Comparison of ENCODE assay signal across 12 cellular contexts in the genomic region with DNA sequence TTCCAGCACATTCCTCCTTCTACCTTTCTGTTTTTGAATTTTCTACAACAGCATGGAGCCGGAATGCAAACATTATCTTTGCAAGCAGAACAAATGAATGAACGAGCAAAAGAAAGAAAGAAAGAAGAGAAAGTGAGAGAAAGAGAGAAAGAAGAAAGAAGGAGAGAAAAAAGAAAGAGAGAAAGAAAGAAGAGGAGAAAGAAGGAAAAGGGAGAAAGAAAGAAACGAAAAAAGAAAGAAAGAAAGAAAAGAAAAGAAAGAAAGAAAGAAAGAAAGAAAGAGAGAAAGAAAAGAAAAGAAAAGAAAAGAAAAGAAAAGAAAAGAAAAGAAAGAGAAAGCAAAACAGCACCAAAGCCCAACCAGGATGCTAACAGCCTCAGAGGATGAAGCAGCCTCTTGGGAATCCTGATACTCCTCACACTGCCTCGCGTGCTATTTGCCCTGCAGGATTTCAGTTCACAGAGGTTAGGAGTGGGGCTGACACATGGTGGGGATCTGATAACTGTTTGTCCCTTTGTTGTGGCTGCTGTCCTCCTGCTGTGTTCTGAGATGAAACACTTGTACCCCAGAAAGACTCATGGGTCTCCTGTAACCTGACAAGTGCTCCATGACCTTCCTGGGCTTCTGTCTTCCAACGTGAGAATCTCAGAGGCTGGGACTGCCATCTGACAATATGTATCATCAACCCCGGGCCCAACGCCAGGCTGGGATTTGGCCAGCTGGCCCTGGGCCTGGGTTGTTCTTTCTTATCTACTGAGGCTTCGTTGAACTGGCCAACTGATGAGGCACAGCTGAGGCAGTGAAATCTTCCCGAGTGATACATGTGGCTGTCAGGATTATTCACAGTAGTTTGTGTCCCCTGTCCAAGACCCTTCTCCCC.
DNase-seq lines count a peak whose midpoint lies in the region; ATAC-seq, FAIRE-seq and TF ChIP-seq lines count a peak whose summit lies in the region.
"Had no signal": no experiment of that assay in that cellular context is flagged by ENCODE, and none has a peak within 500 bp of the region (broad histone marks: within the 10 kb centered on the region; RNA-seq: fewer than 3 reads in every experiment).

No MANE protein-coding gene starts in this region.

- H2AFZ ChIP-seq in keratinocyte (ENCODE audit: control insufficient read depth, low read length) = no peak overlapping the region

- no peaks in the 10 kb centered on the region for H3K4me1 Mint-ChIP-seq in activated CD8-positive, alpha-beta T cell treated with anti-CD3 and anti-CD28 coated beads for 36 hours (ENCODE audit: low read depth)
- no peaks in the 10 kb centered on the region for H3K4me1 Mint-ChIP-seq in activated CD8-positive, alpha-beta T cell treated with anti-CD3 and anti-CD28 coated beads, Interleukin-2, amount 10 ng/mL, durations not matched to agents 7 days and 5 days (ENCODE audit: low read depth)
- peaks cover 0 to 4% (median 0%) of the 10 kb centered on the region in 4 donors for H3K4me1 Mint-ChIP-seq in CD4-positive, alpha-beta memory T cell

- H3K36me3 Mint-ChIP-seq in activated CD8-positive, alpha-beta T cell treated with anti-CD3 and anti-CD28 coated beads for 36 hours (ENCODE audit: low read depth) = no peaks in the 10 kb centered on the region
- H3K36me3 Mint-ChIP-seq in activated CD8-positive, alpha-beta T cell treated with anti-CD3 and anti-CD28 coated beads, Interleukin-2, amount 10 ng/mL, durations not matched to agents 7 days and 5 days (ENCODE audit: low read depth) = no peaks in the 10 kb centered on the region
- H3K36me3 Mint-ChIP-seq in CD4-positive, alpha-beta memory T cell = peaks cover 0 to 1% of the 10 kb centered on the region in 2 donors

- no peaks in the 10 kb centered on the region for H3K79me2 ChIP-seq in keratinocyte (ENCODE audit: control insufficient read depth, insufficient read depth, low read length)

- DNase-seq in activated CD8-positive, alpha-beta T cell treated with anti-CD3 and anti-CD28 coated beads for 36 hours = no peak
- no peak for DNase-seq in activated CD8-positive, alpha-beta T cell treated with anti-CD3 and anti-CD28 coated beads, Interleukin-2, amount 10 ng/mL, durations not matched to agents 7 days and 5 days
- peak; percentile 15 for DNase-seq in adipocyte (ENCODE audit: low read depth)
- no peak for DNase-seq in keratinocyte (ENCODE audit: low read depth, low spot score)
- DNase-seq in upper lobe of right lung = no peak
- DNase-seq in NCI-H1417 (lab: John Stamatoyannopoulos, UW) = no peak
- DNase-seq in CD4-positive, alpha-beta memory T cell = no peak
- DNase-seq: activated CD4-positive, alpha-beta T cell treated with anti-CD3 and anti-CD28 coated beads for 48 hours; NCI-H1105 treated with DMSO at 0.1 percent for 48 hours had no signal

- no peak overlapping the region for H3K27ac Mint-ChIP-seq in activated CD8-positive, alpha-beta T cell treated with anti-CD3 and anti-CD28 coated beads for 36 hours
- H3K27ac Mint-ChIP-seq in activated CD8-positive, alpha-beta T cell treated with anti-CD3 and anti-CD28 coated beads, Interleukin-2, amount 10 ng/mL, durations not matched to agents 7 days and 5 days = no peak overlapping the region
- no peak overlapping the region for H3K27ac Mint-ChIP-seq in CD4-positive, alpha-beta memory T cell

- H3K9me3 ChIP-seq in adipocyte (ENCODE audit: control insufficient read depth, low read length) = peaks cover 4% of the 10 kb centered on the region
- H3K9me3 ChIP-seq in keratinocyte (ENCODE audit: control insufficient read depth, low read depth, low read length) = no peaks in the 10 kb centered on the region
- no peaks in the 10 kb centered on the region for H3K9me3 ChIP-seq in upper lobe of right lung
- H3K9me3 ChIP-seq in CD4-positive, alpha-beta memory T cell (ENCODE audit: control insufficient read depth in 1 of 2, low read length in 2 of 2) = peaks cover 0 to 2% of the 10 kb centered on the region in 2 donors

- no peak for ATAC-seq in activated CD8-positive, alpha-beta T cell treated with anti-CD3 and anti-CD28 coated beads for 36 hours
- no peak for ATAC-seq in activated CD8-positive, alpha-beta T cell treated with anti-CD3 and anti-CD28 coated beads, Interleukin-2, amount 10 ng/mL, durations not matched to agents 7 days and 5 days
- ATAC-seq in upper lobe of right lung (peak; percentile 65), HG02588 (IDR thresholded peaks at IDR 0.05; ENCODE audit: unreplicated experiment) (no peak)

- no peak overlapping the region for H3K4me3 Mint-ChIP-seq in activated CD8-positive, alpha-beta T cell treated with anti-CD3 and anti-CD28 coated beads for 36 hours
- H3K4me3 Mint-ChIP-seq in activated CD8-positive, alpha-beta T cell treated with anti-CD3 and anti-CD28 coated beads, Interleukin-2, amount 10 ng/mL, durations not matched to agents 7 days and 5 days = no peak overlapping the region
- no peak overlapping the region for H3K4me3 Mint-ChIP-seq in CD4-positive, alpha-beta memory T cell

- no peaks in the 10 kb centered on the region for H3K27me3 ChIP-seq in adipocyte (replicated peaks; ENCODE audit: control insufficient read depth, insufficient read depth, low read length)
- H3K27me3 ChIP-seq in keratinocyte (ENCODE audit: control insufficient read depth, extremely low read depth, insufficient read depth, low read length) = peaks cover 3% of the 10 kb centered on the region
- H3K27me3 ChIP-seq in upper lobe of right lung = no peaks in the 10 kb centered on the region
- H3K27me3 ChIP-seq in CD4-positive, alpha-beta memory T cell (ENCODE audit: insufficient read depth, low read length) = no peaks in the 10 kb centered on the region
- H3K27me3 ChIP-seq: BLaER1 treated with 17β-estradiol and CSF1 and Interleukin-3, amounts not matched to agents 10 nM and 100 nM had no signal

- FAIRE-seq in keratinocyte (lab: Jason Lieb, UNC) = peak; percentile 56
- FAIRE-seq: endometrium had no signal

- peak; percentile 36 for TF ChIP-seq CTCF in activated CD8-positive, alpha-beta T cell treated with anti-CD3 and anti-CD28 coated beads for 36 hours (IDR thresholded peaks at IDR 0.05)
- no peak for TF ChIP-seq CTCF in keratinocyte (optimal IDR thresholded peaks at IDR 0.05 in 1 of 3, IDR thresholded peaks at IDR 0.05 in 1 of 3, conservative IDR thresholded peaks at IDR 0.05 in 1 of 3; ENCODE audit: extremely low read depth in 1 of 3, insufficient read depth in 2 of 3, low read length in 3 of 3)
- no peak for TF ChIP-seq CTCF in upper lobe of right lung (IDR thresholded peaks at IDR 0.05)

- POLR2A ChIA-PET in activated CD8-positive, alpha-beta T cell treated with anti-CD3 and anti-CD28 coated beads for 36 hours (lab: Charles Lee) = no interaction called here
- POLR2A ChIA-PET in activated CD8-positive, alpha-beta T cell treated with anti-CD3 and anti-CD28 coated beads, Interleukin-2, amount 10 ng/mL, durations not matched to agents 7 days and 5 days (lab: Charles Lee) = no interaction called here
- POLR2A ChIA-PET in CD4-positive, alpha-beta memory T cell (lab: Charles Lee; ENCODE audit: partially characterized antibody) = no interaction called here

- H3K4me3 ChIP-seq in adipocyte (ENCODE audit: low read length) (peak overlapping the region; percentile 14), keratinocyte (ENCODE audit: control insufficient read depth in 2 of 3, extremely low read depth in 1 of 3, insufficient read depth in 2 of 3, low read depth in 1 of 3, low read length in 3 of 3) (no peak overlapping the region), upper lobe of right lung (no peak overlapping the region)
- H3K4me3 ChIP-seq in CD4-positive, alpha-beta memory T cell (ENCODE audit: low read length in 2 of 2) = no peak overlapping the region
- H3K4me3 ChIP-seq: BLaER1 treated with 17β-estradiol and CSF1 and Interleukin-3, amounts not matched to agents 10 nM and 100 nM had no signal

- H3K9ac ChIP-seq in adipocyte (ENCODE audit: low read length) = no peak overlapping the region
- H3K9ac ChIP-seq in keratinocyte (ENCODE audit: control insufficient read depth, extremely low read depth, insufficient read depth, low read length) = no peak overlapping the region
- H3K9ac ChIP-seq: BLaER1 treated with 17β-estradiol and CSF1 and Interleukin-3, amounts not matched to agents 10 nM and 100 nM had no signal

- dilution Hi-C loops in keratinocyte (cut with MboI; ENCODE audit: extremely low pct_ligation_motif_present, low sequenced_read_pairs) = no loop called here

- H3K4me1 ChIP-seq in adipocyte (ENCODE audit: control insufficient read depth, insufficient read depth, low read length) = peaks cover 29% of the 10 kb centered on the region
- peaks cover 3% of the 10 kb centered on the region for H3K4me1 ChIP-seq in keratinocyte (ENCODE audit: control insufficient read depth, extremely low read depth, insufficient read depth, low read length)
- H3K4me1 ChIP-seq in upper lobe of right lung = peaks cover 6% of the 10 kb centered on the region
- H3K4me1 ChIP-seq in CD4-positive, alpha-beta memory T cell (ENCODE audit: insufficient read depth, low read length) = no peaks in the 10 kb centered on the region

- H3K9me1 ChIP-seq in keratinocyte (ENCODE audit: control insufficient read depth, extremely low read depth, insufficient read depth, low read length) = no peaks in the 10 kb centered on the region

- no peak overlapping the region for H3K27ac ChIP-seq in keratinocyte (ENCODE audit: control insufficient read depth, insufficient read depth, low read length)
- no peak overlapping the region for H3K27ac ChIP-seq in upper lobe of right lung
- no peak overlapping the region for H3K27ac ChIP-seq in CD4-positive, alpha-beta memory T cell (ENCODE audit: low read depth, low read length)
- H3K27ac ChIP-seq: BLaER1 treated with 17β-estradiol and CSF1 and Interleukin-3, amounts not matched to agents 10 nM and 100 nM had no signal

- intact Hi-C loops in activated CD8-positive, alpha-beta T cell treated with anti-CD3 and anti-CD28 coated beads for 36 hours (cut with micrococcal nuclease) = no loop called here
- intact Hi-C loops in upper lobe of right lung (cut with DNase I) = no loop called here
- intact Hi-C loops in CD4-positive, alpha-beta memory T cell (cut with micrococcal nuclease) = no loop called here

- H3K4me2 ChIP-seq in keratinocyte (ENCODE audit: control insufficient read depth, extremely low read depth, insufficient read depth, low read depth, low read length) = no peak overlapping the region

- peaks cover 9% of the 10 kb centered on the region for H3K27me3 Mint-ChIP-seq in activated CD8-positive, alpha-beta T cell treated with anti-CD3 and anti-CD28 coated beads for 36 hours
- no peaks in the 10 kb centered on the region for H3K27me3 Mint-ChIP-seq in activated CD8-positive, alpha-beta T cell treated with anti-CD3 and anti-CD28 coated beads, Interleukin-2, amount 10 ng/mL, durations not matched to agents 7 days and 5 days (ENCODE audit: low read depth)
- H3K27me3 Mint-ChIP-seq in CD4-positive, alpha-beta memory T cell = peaks cover 1 to 8% of the 10 kb centered on the region in 2 donors

- no peaks in the 10 kb centered on the region for H4K20me1 ChIP-seq in keratinocyte (ENCODE audit: control insufficient read depth, extremely low read depth, insufficient read depth, low read length)
- H4K20me1 ChIP-seq: BLaER1 treated with 17β-estradiol and CSF1 and Interleukin-3, amounts not matched to agents 10 nM and 100 nM had no signal

- no peaks in the 10 kb centered on the region for H3K36me3 ChIP-seq in adipocyte (ENCODE audit: control insufficient read depth, insufficient read depth, low read length, severe bottlenecking)
- H3K36me3 ChIP-seq in keratinocyte (ENCODE audit: control insufficient read depth in 2 of 2, extremely low read depth in 1 of 2, insufficient read depth in 2 of 2, low read length in 2 of 2) = no peaks in the 10 kb centered on the region
- no peaks in the 10 kb centered on the region for H3K36me3 ChIP-seq in upper lobe of right lung
- H3K36me3 ChIP-seq in CD4-positive, alpha-beta memory T cell (ENCODE audit: insufficient read depth, low read length) = no peaks in the 10 kb centered on the region
- H3K36me3 ChIP-seq: BLaER1 treated with 17β-estradiol and CSF1 and Interleukin-3, amounts not matched to agents 10 nM and 100 nM had no signal

- CTCF ChIA-PET in activated CD8-positive, alpha-beta T cell treated with anti-CD3 and anti-CD28 coated beads for 36 hours (lab: Charles Lee) = no interaction called here
- CTCF ChIA-PET in activated CD8-positive, alpha-beta T cell treated with anti-CD3 and anti-CD28 coated beads, Interleukin-2, amount 10 ng/mL, durations not matched to agents 7 days and 5 days (lab: Charles Lee) = no interaction called here
- CTCF ChIA-PET in CD4-positive, alpha-beta memory T cell (lab: Charles Lee; ENCODE audit: partially characterized antibody) = no interaction called here

- peaks cover 2% of the 10 kb centered on the region for H3K9me3 Mint-ChIP-seq in activated CD8-positive, alpha-beta T cell treated with anti-CD3 and anti-CD28 coated beads for 36 hours
- H3K9me3 Mint-ChIP-seq in activated CD8-positive, alpha-beta T cell treated with anti-CD3 and anti-CD28 coated beads, Interleukin-2, amount 10 ng/mL, durations not matched to agents 7 days and 5 days (ENCODE audit: insufficient read depth) = no peaks in the 10 kb centered on the region
- H3K9me3 Mint-ChIP-seq in CD4-positive, alpha-beta memory T cell = peaks cover 0 to 13% (median 8%) of the 10 kb centered on the region in 8 donors
